Comparison of ENCODE assay signal across 1 cellular context in genomic region chr15:74011610-74012009, GRCh38.
TF ChIP-seq lines count a peak whose summit lies in the region.

No MANE protein-coding gene starts in this region.

TF ChIP-seq in IMR-90, 13 proteins besides CTCF, POLR2A, EP300 and RAD21 (continued from another document):
- TF ChIP-seq USF2 (IDR thresholded peaks at IDR 0.05; ENCODE audit: low read depth, low read length) = no peak
- no peak for TF ChIP-seq ELK1 (IDR thresholded peaks at IDR 0.05; ENCODE audit: borderline replicate concordance, low read depth, low read length)
- no peak for TF ChIP-seq MAFK (IDR thresholded peaks at IDR 0.05; ENCODE audit: low read depth, low read length)
- TF ChIP-seq FOS (IDR thresholded peaks at IDR 0.05; ENCODE audit: low read depth, low read length) = no peak
- TF ChIP-seq MAZ (IDR thresholded peaks at IDR 0.05; ENCODE audit: borderline replicate concordance, low read depth, low read length) = no peak
